In genomic region chr9:137575725-137576411, GRCh38 we compare ENCODE assay signal across 10 cellular contexts. TPM values are rescaled to one million over a fixed set of nuclear protein-coding genes. Genes with fewer than 3 reads are reported as not detected.
DNase-seq lines count a peak whose midpoint lies in the region; TF ChIP-seq lines count a peak whose summit lies in the region.
"Had no signal": no experiment of that assay in that cellular context is flagged by ENCODE, and none has a peak within 500 bp of the region (broad histone marks: within the 10 kb centered on the region; RNA-seq: fewer than 3 reads in every experiment).

No MANE protein-coding gene starts in this region.

- POLR2A ChIA-PET in RWPE1 (lab: Yijun Ruan, JAX; ENCODE audit: low non-redundant PET): no interaction called here

- H3K27ac Mint-ChIP-seq in activated CD4-positive, alpha-beta T cell treated with anti-CD3 and anti-CD28 coated beads, Interleukin-2, amount 10 ng/mL, durations not matched to agents 24 days and 14 days: peak overlapping the region; percentile 21
- H3K27ac Mint-ChIP-seq in endothelial cell (ENCODE audit: unreplicated experiment): no peak overlapping the region

- DNase-seq in activated CD4-positive, alpha-beta T cell treated with anti-CD3 and anti-CD28 coated beads, Interleukin-2, amount 10 ng/mL, durations not matched to agents 24 days and 14 days: no peak
- no peak for DNase-seq in activated CD4-positive, alpha-beta T cell treated with anti-CD3 and anti-CD28 coated beads, Interleukin-2, amount 50 U/mL, for 4 hours
- no peak for DNase-seq in RWPE1 (ENCODE audit: low spot score)
- DNase-seq in endothelial cell (ENCODE audit: low spot score): no peak
- peak; percentile 46 for DNase-seq in putamen (ENCODE audit: low spot score)
- no peak for DNase-seq in NCI-H1436 (lab: John Stamatoyannopoulos, UW)
- no peak for DNase-seq in stimulated activated CD4-positive, alpha-beta T cell treated with anti-CD3 and anti-CD28 coated beads, Interleukin-4, amount 100 ng/mL, for 1 hour
- DNase-seq in globus pallidus (ENCODE audit: low spot score): no peak

- H3K36me3 Mint-ChIP-seq in activated CD4-positive, alpha-beta T cell treated with anti-CD3 and anti-CD28 coated beads, Interleukin-2, amount 10 ng/mL, durations not matched to agents 24 days and 14 days (ENCODE audit: low read depth): peaks cover 35% of the 10 kb centered on the region
- peaks cover 28% of the 10 kb centered on the region for H3K36me3 Mint-ChIP-seq in endothelial cell (ENCODE audit: low read depth, unreplicated experiment)

- H3K27ac ChIP-seq in RWPE1: peak overlapping the region; percentile 42
- H3K27ac ChIP-seq: A549, esophagus muscularis mucosa had no signal

- TF ChIP-seq CTCF in RWPE1 (conservative IDR thresholded peaks at IDR 0.05; ENCODE audit: low read depth): no peak
- TF ChIP-seq CTCF in endothelial cell (IDR thresholded peaks at IDR 0.05; ENCODE audit: unreplicated experiment): no peak

- H3K4me1 Mint-ChIP-seq in activated CD4-positive, alpha-beta T cell treated with anti-CD3 and anti-CD28 coated beads, Interleukin-2, amount 10 ng/mL, durations not matched to agents 24 days and 14 days: peaks cover 29% of the 10 kb centered on the region
- H3K4me1 Mint-ChIP-seq in endothelial cell (ENCODE audit: unreplicated experiment): peaks cover 16% of the 10 kb centered on the region

- no peaks in the 10 kb centered on the region for H3K9me3 Mint-ChIP-seq in activated CD4-positive, alpha-beta T cell treated with anti-CD3 and anti-CD28 coated beads, Interleukin-2, amount 10 ng/mL, durations not matched to agents 24 days and 14 days
- H3K9me3 Mint-ChIP-seq in endothelial cell (ENCODE audit: unreplicated experiment): no peaks in the 10 kb centered on the region

- peak overlapping the region; percentile 50 for H3K4me3 Mint-ChIP-seq in activated CD4-positive, alpha-beta T cell treated with anti-CD3 and anti-CD28 coated beads, Interleukin-2, amount 10 ng/mL, durations not matched to agents 24 days and 14 days
- H3K4me3 Mint-ChIP-seq in endothelial cell (ENCODE audit: unreplicated experiment): peak overlapping the region; percentile 38

- no peaks in the 10 kb centered on the region for H3K27me3 Mint-ChIP-seq in activated CD4-positive, alpha-beta T cell treated with anti-CD3 and anti-CD28 coated beads, Interleukin-2, amount 10 ng/mL, durations not matched to agents 24 days and 14 days
- H3K27me3 Mint-ChIP-seq in endothelial cell (ENCODE audit: unreplicated experiment): peaks cover 9% of the 10 kb centered on the region

- intact Hi-C loops in activated CD4-positive, alpha-beta T cell treated with anti-CD3 and anti-CD28 coated beads, Interleukin-2, amount 10 ng/mL, durations not matched to agents 24 days and 14 days (cut with micrococcal nuclease): no loop called here

- CTCF ChIA-PET in RWPE1 (lab: Yijun Ruan, JAX): interaction anchor here (0.6 kb wide), 2 partner anchors 57 to 716 kb away, joined by 3 read pairs; no protein-coding TSS in a partner anchor

RNA-seq across cellular contexts. Expression of gene DPH7, which starts 2.9 kb away (rescaled TPM):
- total RNA-seq in activated CD4-positive, alpha-beta T cell treated with anti-CD3 and anti-CD28 coated beads, Interleukin-2, amount 10 ng/mL, durations not matched to agents 24 days and 14 days: 51.7 and 51.9 TPM in 2 replicates
- 32.2 TPM for total RNA-seq in endothelial cell (ENCODE audit: unreplicated experiment)

RNA-seq across cellular contexts. Expression of gene ZMYND19, which starts 14.4 kb away (rescaled TPM):
- 86.4 and 92.4 TPM in 2 replicates for total RNA-seq in activated CD4-positive, alpha-beta T cell treated with anti-CD3 and anti-CD28 coated beads, Interleukin-2, amount 10 ng/mL, durations not matched to agents 24 days and 14 days
- 25.6 TPM for total RNA-seq in endothelial cell (ENCODE audit: unreplicated experiment)

RNA-seq across cellular contexts. Expression of gene MRPL41, which starts 24.2 kb away (rescaled TPM):
- total RNA-seq in activated CD4-positive, alpha-beta T cell treated with anti-CD3 and anti-CD28 coated beads, Interleukin-2, amount 10 ng/mL, durations not matched to agents 24 days and 14 days: 52.8 and 53.9 TPM in 2 replicates
- 41.4 TPM for total RNA-seq in endothelial cell (ENCODE audit: unreplicated experiment)

RNA-seq across cellular contexts. Expression of gene PNPLA7, which starts 25.7 kb away (rescaled TPM):
- 1.2 and 1.7 TPM in 2 replicates for total RNA-seq in activated CD4-positive, alpha-beta T cell treated with anti-CD3 and anti-CD28 coated beads, Interleukin-2, amount 10 ng/mL, durations not matched to agents 24 days and 14 days
- total RNA-seq in endothelial cell (ENCODE audit: unreplicated experiment): 3.9 TPM

RNA-seq across cellular contexts. Expression of gene ARRDC1, which starts 29.6 kb away (rescaled TPM):
- 63.7 and 68.4 TPM in 2 replicates for total RNA-seq in activated CD4-positive, alpha-beta T cell treated with anti-CD3 and anti-CD28 coated beads, Interleukin-2, amount 10 ng/mL, durations not matched to agents 24 days and 14 days
- total RNA-seq in endothelial cell (ENCODE audit: unreplicated experiment): 20.3 TPM
